Comparison of ENCODE assay signal across 8 cellular contexts in the genomic region with DNA sequence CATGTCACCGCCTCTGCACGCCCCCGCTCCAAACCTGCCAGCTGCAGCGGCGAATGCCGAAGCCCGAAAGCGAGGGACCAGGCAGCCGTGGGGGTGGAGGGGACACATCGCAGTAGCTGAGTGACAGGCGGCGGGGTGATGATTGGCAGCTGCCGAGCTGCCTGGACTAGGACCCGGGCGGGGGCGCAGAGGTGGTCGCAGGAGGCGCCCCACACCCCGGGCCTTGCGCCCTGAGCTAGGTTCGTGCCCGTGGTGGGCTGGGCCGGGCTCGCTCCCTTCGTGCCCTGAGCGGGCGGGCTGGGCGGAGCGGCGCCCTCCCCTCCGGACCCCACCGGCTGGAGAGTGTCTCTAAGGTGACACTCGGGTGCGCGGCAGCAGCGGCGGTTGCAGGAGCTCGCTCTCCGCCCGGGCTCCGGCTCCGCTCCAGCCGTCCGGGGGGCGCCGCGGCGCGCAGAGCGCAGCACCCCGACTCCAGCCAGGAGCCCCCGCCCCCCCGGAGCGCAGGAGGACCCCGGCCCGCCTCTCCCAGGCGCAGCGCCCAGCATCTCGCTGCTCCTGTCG.
DNase-seq lines count a peak whose midpoint lies in the region; ATAC-seq lines count a peak whose summit lies in the region.

No MANE protein-coding gene starts in this region.

- DNase-seq in NCI-H1092 treated with DMSO at 0.1 percent for 48 hours (lab: John Stamatoyannopoulos, UW) = peak; percentile 33
- DNase-seq in NCI-H1092 (lab: John Stamatoyannopoulos, UW) = no peak
- DNase-seq in activated naive CD4-positive, alpha-beta T cell treated with Interleukin-2 at 50 U/mL for 16 hours = peak; percentile 67
- peak; percentile 66 to 80 for DNase-seq in stimulated activated CD4-positive, alpha-beta T cell treated with anti-CD3 and anti-CD28 coated beads, Interleukin-4, amount 100 ng/mL, for 4 hours
- no peak for DNase-seq in kidney tubule cell (ENCODE audit: low spot score)

- ATAC-seq in HG02938 (IDR thresholded peaks at IDR 0.05; ENCODE audit: unreplicated experiment) (no peak), HG02884 (IDR thresholded peaks at IDR 0.05; ENCODE audit: unreplicated experiment) (no peak)

- H3K4me3 ChIP-seq in iPS-11a (ENCODE audit: low read depth, low read length) = peak overlapping the region; percentile 51

Comparison
In these comparisons a context has a peak if more than half of its experiments do, and no peak if none do; other contexts are left out.
1. DNase-seq: peak in NCI-H1092 treated with DMSO at 0.1 percent for 48 hours (single experiment), activated naive CD4-positive, alpha-beta T cell treated with Interleukin-2 at 50 U/mL for 16 hours (single experiment) and stimulated activated CD4-positive, alpha-beta T cell treated with anti-CD3 and anti-CD28 coated beads, Interleukin-4, amount 100 ng/mL, for 4 hours (2 of 2); none in NCI-H1092 (single experiment) and kidney tubule cell (single experiment).